In the genomic region with DNA sequence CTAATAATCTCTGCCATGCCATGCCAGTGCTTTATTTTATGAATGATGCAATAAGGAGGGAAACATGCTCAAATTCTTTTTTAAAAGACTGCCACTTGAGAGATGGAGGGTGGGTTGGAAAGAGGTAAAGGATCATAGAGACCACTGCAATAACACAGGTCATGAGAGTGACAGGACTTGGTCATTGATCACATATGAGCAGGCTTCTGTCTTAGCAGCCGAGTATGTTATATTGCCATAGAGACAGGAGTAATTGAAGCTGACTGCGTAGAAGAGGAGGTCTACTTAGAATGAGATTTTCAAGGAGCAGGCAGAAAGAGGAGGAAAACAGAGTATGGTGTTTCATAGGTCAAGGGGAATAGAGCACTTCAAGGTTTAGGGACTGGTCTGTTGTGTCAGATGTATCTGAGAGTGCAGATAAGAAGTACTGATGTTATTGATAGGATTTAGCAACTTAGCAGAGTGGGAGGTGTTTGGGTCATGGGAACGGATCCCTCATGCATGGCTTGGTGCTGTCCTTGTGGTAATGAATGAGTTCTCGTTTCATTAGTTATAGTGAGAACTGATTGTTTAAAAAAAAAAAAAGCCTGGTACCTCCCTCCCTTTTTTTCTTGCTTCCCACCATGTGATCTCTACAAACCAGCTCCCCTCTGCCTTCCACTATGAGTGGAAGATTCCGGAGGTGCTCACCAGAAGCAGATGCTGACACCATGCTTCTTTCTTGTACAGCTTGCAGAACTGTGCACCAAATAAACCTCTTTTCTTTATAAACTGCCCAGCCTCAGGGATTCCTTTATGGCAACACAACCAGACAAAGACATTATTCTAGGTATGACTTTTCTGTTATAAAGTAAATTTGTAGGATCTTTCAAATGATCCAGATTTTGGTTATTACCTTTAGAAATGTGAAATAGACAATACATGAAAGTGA, we compare ENCODE assay signal across 20 cellular contexts. TPM values are rescaled to one million over a fixed set of nuclear protein-coding genes. Genes with fewer than 3 reads are reported as not detected.
DNase-seq lines count a peak whose midpoint lies in the region; ATAC-seq, FAIRE-seq and TF ChIP-seq lines count a peak whose summit lies in the region.
"Had no signal": no experiment of that assay in that cellular context is flagged by ENCODE, and none has a peak within 500 bp of the region (broad histone marks: within the 10 kb centered on the region; RNA-seq: fewer than 3 reads in every experiment).

No MANE protein-coding gene starts in this region.

- H3K4me2 ChIP-seq in K562 (ENCODE audit: insufficient read depth, low read length) = no peak overlapping the region

- no peak overlapping the region for H3K4me3 ChIP-seq in K562
- no peak overlapping the region for H3K4me3 ChIP-seq in naive thymus-derived CD4-positive, alpha-beta T cell (ENCODE audit: low read length)
- H3K4me3 ChIP-seq: esophagus squamous epithelium, GM12878, SJSA1 had no signal

- no peaks in the 10 kb centered on the region for H4K20me1 ChIP-seq in K562 (replicated peaks; ENCODE audit: control insufficient read depth, insufficient read depth, low read length)

- WGBS in K562 (ENCODE audit: insufficient coverage, low coverage, missing lambda C conversion rate) = 81% methylated on average over 5 of the region's 5 CpGs

- H3K27ac Mint-ChIP-seq in natural killer cell = peak overlapping the region; percentile 83 to 89
- H3K27ac Mint-ChIP-seq in natural killer cell treated with Interleukin-12 subunit alpha and Interleukin-12 subunit beta and Interleukin-15 and Interleukin-18, amount 100 ng/mL, for 72 hours = peak overlapping the region in 1 of 2 donors; percentile 60
- peak overlapping the region in 6 of 9 donors; percentile 8 to 74 (median 41) for H3K27ac Mint-ChIP-seq in naive thymus-derived CD4-positive, alpha-beta T cell
- H3K27ac Mint-ChIP-seq: stimulated activated naive CD8-positive, alpha-beta T cell treated with anti-CD3 and anti-CD28 coated beads, Interleukin-15, Interleukin-2, amounts not matched to agents 100 ng/mL and 50 ng/mL, for 24 hours had no signal

- intact Hi-C loops in natural killer cell (cut with micrococcal nuclease) (no loop called here), K562 (cut with micrococcal nuclease) (no loop called here), posterior vena cava (cut with DNase I) (no loop called here)
- intact Hi-C loops in naive thymus-derived CD4-positive, alpha-beta T cell (cut with micrococcal nuclease) = no loop called here

- H3K9ac ChIP-seq in K562 (ENCODE audit: insufficient read depth in 1 of 2, low read depth in 2 of 2, low read length in 2 of 2) = no peak overlapping the region

- no peaks in the 10 kb centered on the region for H3K27me3 Mint-ChIP-seq in natural killer cell (ENCODE audit: low read depth in 2 of 2)
- no peaks in the 10 kb centered on the region for H3K27me3 Mint-ChIP-seq in natural killer cell treated with Interleukin-12 subunit alpha and Interleukin-12 subunit beta and Interleukin-15 and Interleukin-18, amount 100 ng/mL, for 72 hours
- H3K27me3 Mint-ChIP-seq in naive thymus-derived CD4-positive, alpha-beta T cell = no peaks in the 10 kb centered on the region
- H3K27me3 Mint-ChIP-seq: stimulated activated naive CD8-positive, alpha-beta T cell treated with anti-CD3 and anti-CD28 coated beads, Interleukin-15, Interleukin-2, amounts not matched to agents 100 ng/mL and 50 ng/mL, for 24 hours had no signal

- H3K9me3 Mint-ChIP-seq in natural killer cell = no peaks in the 10 kb centered on the region
- no peaks in the 10 kb centered on the region for H3K9me3 Mint-ChIP-seq in natural killer cell treated with Interleukin-12 subunit alpha and Interleukin-12 subunit beta and Interleukin-15 and Interleukin-18, amount 100 ng/mL, for 72 hours
- peaks cover 0 to 5% (median 0%) of the 10 kb centered on the region in 11 donors for H3K9me3 Mint-ChIP-seq in naive thymus-derived CD4-positive, alpha-beta T cell

- TF ChIP-seq POLR2A in K562 (conservative IDR thresholded peaks at IDR 0.05) = no peak

- TF ChIP-seq RAD21 in K562 (CRISPR knock-in tag; conservative IDR thresholded peaks at IDR 0.05 in 1 of 2, IDR thresholded peaks at IDR 0.05 in 1 of 2) = no peak

- FAIRE-seq in K562 (lab: Jason Lieb, UNC) = no peak
- FAIRE-seq: bronchial epithelial cell, GM12878, islet of Langerhans had no signal

- no peaks in the 10 kb centered on the region for H3K27me3 ChIP-seq in K562 (ENCODE audit: control insufficient read depth in 2 of 2, insufficient read depth in 2 of 2, low read length in 2 of 2)
- H3K27me3 ChIP-seq in naive thymus-derived CD4-positive, alpha-beta T cell (ENCODE audit: control insufficient read depth in 2 of 2, insufficient read depth in 2 of 2, low read length in 2 of 2) = no peaks in the 10 kb centered on the region
- H3K27me3 ChIP-seq: esophagus squamous epithelium, SJSA1 had no signal

- H2AFZ ChIP-seq in K562 (ENCODE audit: low read depth, low read length) = no peak overlapping the region

- H3K9me3 ChIP-seq in K562 (replicated peaks; ENCODE audit: control insufficient read depth, insufficient read depth, low read depth, low read length) = no peaks in the 10 kb centered on the region
- no peaks in the 10 kb centered on the region for H3K9me3 ChIP-seq in naive thymus-derived CD4-positive, alpha-beta T cell (ENCODE audit: control insufficient read depth in 2 of 3, low read length in 3 of 3)
- H3K9me3 ChIP-seq: esophagus squamous epithelium, SJSA1 had no signal

- BruUV-seq in K562 (replicated peaks; lab: Mats Ljungman, UMichigan) = no TSS peak

- H3K27ac ChIP-seq in K562 (ENCODE audit: extremely low read depth, low read depth, low read length) = no peak overlapping the region
- H3K27ac ChIP-seq in naive thymus-derived CD4-positive, alpha-beta T cell (ENCODE audit: low read depth, low read length) = no peak overlapping the region
- H3K27ac ChIP-seq: SJSA1 had no signal

- peaks cover 44 to 47% of the 10 kb centered on the region in 2 donors for H3K4me1 Mint-ChIP-seq in natural killer cell
- H3K4me1 Mint-ChIP-seq in natural killer cell treated with Interleukin-12 subunit alpha and Interleukin-12 subunit beta and Interleukin-15 and Interleukin-18, amount 100 ng/mL, for 72 hours (ENCODE audit: low read depth in 2 of 2) = peaks cover 38 to 40% of the 10 kb centered on the region in 2 donors
- H3K4me1 Mint-ChIP-seq in naive thymus-derived CD4-positive, alpha-beta T cell = peaks cover 17 to 70% (median 53%) of the 10 kb centered on the region in 7 donors

- peaks cover 20% of the 10 kb centered on the region for H3K36me3 ChIP-seq in K562 (ENCODE audit: control insufficient read depth, insufficient read depth, low read length)
- peaks cover 0 to 14% (median 0%) of the 10 kb centered on the region in 3 experiments for H3K36me3 ChIP-seq in naive thymus-derived CD4-positive, alpha-beta T cell (ENCODE audit: control insufficient read depth in 2 of 3, insufficient read depth in 3 of 3, low read length in 3 of 3)

- peaks cover 4% of the 10 kb centered on the region for H3K9me1 ChIP-seq in K562 (ENCODE audit: control insufficient read depth, insufficient read depth, low read length)

- H3K4me1 ChIP-seq in K562 (replicated peaks in 1 of 2; ENCODE audit: control insufficient read depth in 2 of 2, insufficient read depth in 2 of 2, low read length in 2 of 2) = no peaks in the 10 kb centered on the region
- H3K4me1 ChIP-seq in naive thymus-derived CD4-positive, alpha-beta T cell (ENCODE audit: control insufficient read depth in 2 of 2, insufficient read depth in 2 of 2, low read length in 2 of 2) = no peaks in the 10 kb centered on the region

- TF ChIP-seq EP300 in K562 (IDR thresholded peaks at IDR 0.05; ENCODE audit: low read length) = no peak

- in situ Hi-C loops in K562 (cut with MboI) = no loop called here

- H3K4me3 Mint-ChIP-seq in natural killer cell = no peak overlapping the region
- no peak overlapping the region for H3K4me3 Mint-ChIP-seq in natural killer cell treated with Interleukin-12 subunit alpha and Interleukin-12 subunit beta and Interleukin-15 and Interleukin-18, amount 100 ng/mL, for 72 hours
- no peak overlapping the region for H3K4me3 Mint-ChIP-seq in naive thymus-derived CD4-positive, alpha-beta T cell
- H3K4me3 Mint-ChIP-seq: stimulated activated naive CD8-positive, alpha-beta T cell treated with anti-CD3 and anti-CD28 coated beads, Interleukin-15, Interleukin-2, amounts not matched to agents 100 ng/mL and 50 ng/mL, for 24 hours had no signal

- H3K36me3 Mint-ChIP-seq in natural killer cell = peaks cover 7% of the 10 kb centered on the region
- H3K36me3 Mint-ChIP-seq in natural killer cell treated with Interleukin-12 subunit alpha and Interleukin-12 subunit beta and Interleukin-15 and Interleukin-18, amount 100 ng/mL, for 72 hours = peaks cover 6% of the 10 kb centered on the region
- H3K36me3 Mint-ChIP-seq in naive thymus-derived CD4-positive, alpha-beta T cell = peaks cover 27 to 58% (median 41%) of the 10 kb centered on the region in 5 donors

- POLR2A ChIA-PET in K562 (lab: Yijun Ruan, JAX) = interaction anchor here (0.7 to 1.2 kb wide), 3 partner anchors 10 to 137 kb away, joined by 3 to 4 read pairs (median 3); no protein-coding TSS in a partner anchor
- POLR2A ChIA-PET in naive thymus-derived CD4-positive, alpha-beta T cell (lab: Charles Lee) = no interaction called here

- CTCF ChIA-PET in K562 (lab: Yijun Ruan, JAX; ENCODE audit: low intra/inter-chr PET ratio) = no interaction called here
- CTCF ChIA-PET in naive thymus-derived CD4-positive, alpha-beta T cell (lab: Charles Lee) = interaction anchor here (1.8 to 2.2 kb wide), 2 partner anchors 13 to 176 kb away, joined by 5 read pairs; no protein-coding TSS in a partner anchor

- TF ChIP-seq CTCF in natural killer cell (IDR thresholded peaks at IDR 0.05) (no peak), K562 (IDR thresholded peaks at IDR 0.05 in 2 of 3, conservative IDR thresholded peaks at IDR 0.05 in 1 of 3; ENCODE audit: insufficient read depth in 2 of 3, low read depth in 1 of 3, low read length in 3 of 3) (no peak)

- peak in 1 of 3 donors; percentile 35 for ATAC-seq in natural killer cell
- no peak for ATAC-seq in natural killer cell treated with Interleukin-12 subunit alpha and Interleukin-12 subunit beta and Interleukin-15 and Interleukin-18, amount 100 ng/mL, for 72 hours
- no peak for ATAC-seq in K562
- ATAC-seq in naive thymus-derived CD4-positive, alpha-beta T cell = no peak
- ATAC-seq in GM19023 (IDR thresholded peaks at IDR 0.05; ENCODE audit: unreplicated experiment) = no peak
- ATAC-seq: GM12878 had no signal

- no peak for DNase-seq in natural killer cell
- DNase-seq in natural killer cell treated with Interleukin-12 subunit alpha and Interleukin-12 subunit beta and Interleukin-15 and Interleukin-18, amount 100 ng/mL, for 72 hours (ENCODE audit: low spot score) = no peak
- no peak for DNase-seq in K562 (ENCODE audit: extremely low read depth in 1 of 4, low spot score in 3 of 4)
- DNase-seq in naive thymus-derived CD4-positive, alpha-beta T cell = no peak
- no peak for DNase-seq in DMS 273 treated with DMSO at 0.1 percent for 48 hours (lab: John Stamatoyannopoulos, UW)
- no peak for DNase-seq in AML-193 (lab: John Stamatoyannopoulos, UW)
- DNase-seq in posterior vena cava (ENCODE audit: low spot score) = no peak
- DNase-seq: activated CD4-positive, alpha-beta T cell treated with anti-CD3 and anti-CD28 coated beads for 48 hours; activated naive CD4-positive, alpha-beta T cell treated with Interleukin-2 at 50 U/mL for 16 hours; esophagus squamous epithelium; GDM1; mesendoderm; NCI-H1105; NCI-H526 had no signal

- no peaks in the 10 kb centered on the region for H3K79me2 ChIP-seq in K562 (ENCODE audit: control insufficient read depth, insufficient read depth, low read length)

RNA-seq across cellular contexts. Expression of gene UGP2, which starts 32.8 kb away (rescaled TPM):
- total RNA-seq in natural killer cell (100 to 1,000 TPM; 100 to 117 (median 101) TPM), K562 (2014; rRNA removed) (25.2 and 25.5 TPM in 2 replicates), K562 (2014; rRNA removed; fragmentation: Illumina TruSeq; extraction: Trizol) (51.0 and 57.9 TPM in 2 replicates), K562 (2015; rRNA removed; fragmentation: Illumina TruSeq; extraction: Trizol) (61.5 and 62.0 TPM in 2 replicates), K562 (2021) (44.0 and 52.4 TPM in 2 replicates), posterior vena cava (100 to 1,000 TPM; 204 to 217 TPM)
- 10 to 100 TPM; 85.9 to 90.8 TPM for total RNA-seq in natural killer cell treated with Interleukin-12 subunit alpha and Interleukin-12 subunit beta and Interleukin-15 and Interleukin-18, amount 100 ng/mL, for 72 hours
- 22.2 and 53.0 TPM in 2 replicates for total RNA-seq in K562 (2011; cell fraction: chromatin; rRNA removed; ENCODE audit: low replicate concordance)
- 12.8 and 14.7 TPM in 2 replicates for total RNA-seq in K562 (2011; cell fraction: nucleolus; rRNA removed)
- total RNA-seq in K562 (2011; cell fraction: nucleoplasm; rRNA removed) = 25.4 and 36.0 TPM in 2 replicates
- polyA plus RNA-seq in K562 (2011; rRNA removed) (41.6 and 67.7 TPM in 2 replicates), K562 (2014; fragmentation: Illumina TruSeq; extraction: Trizol) (56.1 and 69.3 TPM in 2 replicates), K562 (2014; fragmentation: Nextera tagmentation; extraction: Ambion mirVana) (10 to 100 TPM; 58.9 to 59.6 TPM), K562 (2014; rRNA removed) (47.3 and 48.9 TPM in 2 replicates)
- polyA plus RNA-seq in K562 (2011; cell fraction: cytosol; rRNA removed) = 7.2 and 17.2 TPM in 2 replicates
- polyA plus RNA-seq in K562 (2011; cell fraction: nucleus; rRNA removed) = 8.2 and 14.7 TPM in 2 replicates
- 64.0 and 71.6 TPM in 2 replicates for polyA plus RNA-seq in K562 (2012)
- polyA minus RNA-seq in K562 (2011; rRNA and poly(A)+ RNA removed) = 44.6 and 50.5 TPM in 2 replicates
- polyA minus RNA-seq in K562 (2011; cell fraction: cytosol; rRNA and poly(A)+ RNA removed) = 17.4 and 26.1 TPM in 2 replicates
- 12.0 and 25.8 TPM in 2 replicates for polyA minus RNA-seq in K562 (2011; cell fraction: nucleus; rRNA and poly(A)+ RNA removed)
- total RNA-seq in naive thymus-derived CD4-positive, alpha-beta T cell = 100 to 1,000 TPM in 2 of 5 experiments, 10 to 100 TPM in 3; 69.5 to 134 (median 92.4) TPM
- polyA plus RNA-seq in naive thymus-derived CD4-positive, alpha-beta T cell = 100 to 1,000 TPM; 128 to 135 TPM
